ENCODE assay signal across 1 cellular context in genomic region chr17:75822119-75822799, GRCh38.
TF ChIP-seq lines count a peak whose summit lies in the region.

No MANE protein-coding gene starts in this region.

TF ChIP-seq in SK-N-SH treated with all-trans-retinoic acid at 6 μM for 48 hours, 23 proteins besides CTCF, POLR2A, EP300 and RAD21 (continued from another document):
- TF ChIP-seq TSHZ2 (CRISPR knock-in tag; IDR thresholded peaks at IDR 0.05) = no peak
- no peak for TF ChIP-seq ZFP30 (CRISPR knock-in tag; IDR thresholded peaks at IDR 0.05)
- TF ChIP-seq OSR1 (CRISPR knock-in tag; IDR thresholded peaks at IDR 0.05) = no peak
- no peak for TF ChIP-seq CREB5 (CRISPR knock-in tag; IDR thresholded peaks at IDR 0.05; ENCODE audit: low read depth)
- TF ChIP-seq SNAI2 (CRISPR knock-in tag; IDR thresholded peaks at IDR 0.05) = no peak
